ENCODE assay signal across 8 cellular contexts in genomic region chr20:3248167-3248992, GRCh38. TPM values are rescaled to one million over a fixed set of nuclear protein-coding genes. Genes with fewer than 3 reads are reported as not detected.
DNase-seq lines count a peak whose midpoint lies in the region; ATAC-seq and TF ChIP-seq lines count a peak whose summit lies in the region.

No MANE protein-coding gene starts in this region.

- H2BK120ac ChIP-seq in mesenchymal stem cell (ENCODE audit: low read depth, low read length), result no peak overlapping the region

- H3K4me3 ChIP-seq in MM.1S (ENCODE audit: low read length) (0 out of 2 replicates have a peak overlapping the region, but pooled peaks have one; percentile 6), mesenchymal stem cell (ENCODE audit: insufficient read depth in 1 of 2, low read depth in 1 of 2, low read length in 2 of 2) (peak overlapping the region in 1 of 2 experiments; percentile 66)

- DNase-seq in CD14-positive monocyte (ENCODE audit: low spot score) (no peak), MM.1S (no peak), mesenchymal stem cell (peak; percentile 46), NK-92 (lab: John Stamatoyannopoulos, UW; ENCODE audit: unreplicated experiment) (no peak), GDM1 (lab: John Stamatoyannopoulos, UW) (no peak)
- no peak for DNase-seq in central memory CD8-positive, alpha-beta T cell (ENCODE audit: low spot score in 2 of 2)

- H4K8ac ChIP-seq in mesenchymal stem cell (ENCODE audit: low read length), result no peak overlapping the region

- no peak overlapping the region for H3K18ac ChIP-seq in mesenchymal stem cell (ENCODE audit: low read depth in 1 of 2, low read length in 2 of 2)

- H4K20me1 ChIP-seq in MM.1S (ENCODE audit: insufficient read depth, low read length), result no peaks in the 10 kb centered on the region

- no peak for TF ChIP-seq CTCF in CD14-positive monocyte (IDR thresholded peaks at IDR 0.05)
- TF ChIP-seq CTCF in MM.1S (IDR thresholded peaks at IDR 0.05; ENCODE audit: low read length), result no peak

- no peak overlapping the region for H4K91ac ChIP-seq in mesenchymal stem cell (ENCODE audit: low read length)

- peaks cover 25% of the 10 kb centered on the region for H3K27me3 ChIP-seq in MM.1S (replicated peaks; ENCODE audit: insufficient read depth, low read length)
- peaks cover 29 to 49% of the 10 kb centered on the region in 2 experiments for H3K27me3 ChIP-seq in mesenchymal stem cell (ENCODE audit: control insufficient read depth in 1 of 2, insufficient read depth in 1 of 2, low read length in 2 of 2)

- peak overlapping the region in 1 of 2 experiments; percentile 63 for H3K23ac ChIP-seq in mesenchymal stem cell (ENCODE audit: low read length in 2 of 2)

- no peaks in the 10 kb centered on the region for H3K4me1 ChIP-seq in MM.1S (ENCODE audit: low read length)
- H3K4me1 ChIP-seq in mesenchymal stem cell (ENCODE audit: control insufficient read depth, insufficient read depth, low read depth, low read length), result peaks cover 13% of the 10 kb centered on the region

- peaks cover 51 to 73% (median 63%) of the 10 kb centered on the region in 3 donors for H3K27me3 Mint-ChIP-seq in CD14-positive monocyte (ENCODE audit: low read depth in 3 of 3)
- H3K27me3 Mint-ChIP-seq in central memory CD8-positive, alpha-beta T cell, result peaks cover 32% of the 10 kb centered on the region

- intact Hi-C loops in CD14-positive monocyte (cut with micrococcal nuclease), result no loop called here

- no peak overlapping the region for H2BK12ac ChIP-seq in mesenchymal stem cell (ENCODE audit: low read length in 2 of 2)

- H3K4ac ChIP-seq in mesenchymal stem cell (ENCODE audit: low read depth in 1 of 2, low read length in 2 of 2), result no peak overlapping the region

- H2AFZ ChIP-seq in MM.1S (ENCODE audit: low read length) (peak overlapping the region; percentile 26; the same call in 1 of the 2 replicates), mesenchymal stem cell (ENCODE audit: low read depth, low read length) (no peak overlapping the region)

- H3K27ac ChIP-seq in MM.1S (ENCODE audit: low read length), result no peak overlapping the region
- H3K27ac ChIP-seq in mesenchymal stem cell (ENCODE audit: low read length, poor library complexity, severe bottlenecking), result no peak overlapping the region

- no peak overlapping the region for H2AK5ac ChIP-seq in mesenchymal stem cell (ENCODE audit: low read length, severe bottlenecking)

- H3K4me2 ChIP-seq in MM.1S (ENCODE audit: low read depth, low read length) (peak overlapping the region; percentile 55), mesenchymal stem cell (ENCODE audit: low read length, poor library complexity, severe bottlenecking) (peak overlapping the region; percentile 48)

- H3K14ac ChIP-seq in mesenchymal stem cell (ENCODE audit: low read length in 2 of 2), result peak overlapping the region in 1 of 2 experiments; percentile 66

- no peaks in the 10 kb centered on the region for H3K9me2 ChIP-seq in MM.1S (replicated peaks; ENCODE audit: insufficient read depth, low read length)

- no peak overlapping the region for H2BK15ac ChIP-seq in mesenchymal stem cell (ENCODE audit: low read depth, poor library complexity, severe bottlenecking)

- H3K4me1 Mint-ChIP-seq in CD14-positive monocyte, result peaks cover 12% of the 10 kb centered on the region
- H3K4me1 Mint-ChIP-seq in central memory CD8-positive, alpha-beta T cell, result no peaks in the 10 kb centered on the region

- H3K9ac ChIP-seq in MM.1S (ENCODE audit: low read length), result no peak overlapping the region
- H3K9ac ChIP-seq in mesenchymal stem cell (ENCODE audit: low read length), result peak overlapping the region; percentile 58

- H3K36me3 ChIP-seq in MM.1S (replicated peaks; ENCODE audit: insufficient read depth, low read length), result no peaks in the 10 kb centered on the region
- H3K36me3 ChIP-seq in mesenchymal stem cell (ENCODE audit: control insufficient read depth in 1 of 2, insufficient read depth in 2 of 2, low read depth in 1 of 2, low read length in 2 of 2), result peaks cover 28 to 34% of the 10 kb centered on the region in 2 experiments

- no peak for ATAC-seq in central memory CD8-positive, alpha-beta T cell (replicated peaks; ENCODE audit: extremely low read depth, poor library complexity, severe bottlenecking)
- no peak for ATAC-seq in HG03025 (IDR thresholded peaks at IDR 0.05; ENCODE audit: low FRiP score, unreplicated experiment)
- no peak for ATAC-seq in GM18498 (IDR thresholded peaks at IDR 0.05; ENCODE audit: unreplicated experiment)

- WGBS in mesenchymal stem cell, result 10% methylated on average over 53 of the region's 53 CpGs

- H3K27ac Mint-ChIP-seq in CD14-positive monocyte, result no peak overlapping the region
- H3K27ac Mint-ChIP-seq in central memory CD8-positive, alpha-beta T cell (ENCODE audit: low read depth), result no peak overlapping the region

- no peak overlapping the region for H2BK5ac ChIP-seq in mesenchymal stem cell (ENCODE audit: low read depth, low read length, poor library complexity, severe bottlenecking)

- H3K79me2 ChIP-seq in MM.1S (ENCODE audit: low read length), result no peaks in the 10 kb centered on the region

- H3K79me1 ChIP-seq in mesenchymal stem cell (replicated peaks; ENCODE audit: low read length, poor library complexity, severe bottlenecking), result no peaks in the 10 kb centered on the region

- peak overlapping the region; percentile 43 to 70 for H3K4me3 Mint-ChIP-seq in CD14-positive monocyte
- peak overlapping the region; percentile 32 for H3K4me3 Mint-ChIP-seq in central memory CD8-positive, alpha-beta T cell

- H3K9me3 ChIP-seq in MM.1S (replicated peaks; ENCODE audit: insufficient read depth, low read length), result no peaks in the 10 kb centered on the region
- no peaks in the 10 kb centered on the region for H3K9me3 ChIP-seq in mesenchymal stem cell (ENCODE audit: control insufficient read depth, low read length)

- H3F3A ChIP-seq in MM.1S (ENCODE audit: insufficient read depth, low read length), result no peaks in the 10 kb centered on the region

- H3K36me3 Mint-ChIP-seq in CD14-positive monocyte, result peaks cover 33 to 37% of the 10 kb centered on the region in 2 donors
- H3K36me3 Mint-ChIP-seq in central memory CD8-positive, alpha-beta T cell (ENCODE audit: insufficient read depth), result peaks cover 7% of the 10 kb centered on the region

- peaks cover 0 to 11% (median 0%) of the 10 kb centered on the region in 7 donors for H3K9me3 Mint-ChIP-seq in CD14-positive monocyte
- H3K9me3 Mint-ChIP-seq in central memory CD8-positive, alpha-beta T cell, result no peaks in the 10 kb centered on the region

RNA-seq across cellular contexts. Expression of gene SLC4A11, which starts 9.4 kb away (rescaled TPM):
- under 1 TPM in 1 of 2 donors, not detected in 1; 0.11 TPM for polyA plus RNA-seq in CD14-positive monocyte
- polyA plus RNA-seq in mesenchymal stem cell (2013, experiment 1 of 2), result 1.8 TPM
- polyA plus RNA-seq in mesenchymal stem cell (2013, experiment 2 of 2), result 1.5 TPM

RNA-seq across cellular contexts. Expression of gene ITPA, which starts 39.1 kb away (rescaled TPM):
- 10 to 100 TPM; 57.0 to 62.8 TPM for polyA plus RNA-seq in CD14-positive monocyte
- polyA plus RNA-seq in mesenchymal stem cell (2013, experiment 1 of 2), result 61.9 TPM
- polyA plus RNA-seq in mesenchymal stem cell (2013, experiment 2 of 2), result 64.3 TPM

RNA-seq across cellular contexts. Expression of gene DDRGK1, which starts 43.9 kb away (rescaled TPM):
- 10 to 100 TPM; 39.9 to 42.7 TPM for polyA plus RNA-seq in CD14-positive monocyte
- polyA plus RNA-seq in mesenchymal stem cell (2013, experiment 1 of 2), result 38.3 TPM
- 39.7 TPM for polyA plus RNA-seq in mesenchymal stem cell (2013, experiment 2 of 2)
